ENCODE assay signal across 1 cellular context in the genomic region with DNA sequence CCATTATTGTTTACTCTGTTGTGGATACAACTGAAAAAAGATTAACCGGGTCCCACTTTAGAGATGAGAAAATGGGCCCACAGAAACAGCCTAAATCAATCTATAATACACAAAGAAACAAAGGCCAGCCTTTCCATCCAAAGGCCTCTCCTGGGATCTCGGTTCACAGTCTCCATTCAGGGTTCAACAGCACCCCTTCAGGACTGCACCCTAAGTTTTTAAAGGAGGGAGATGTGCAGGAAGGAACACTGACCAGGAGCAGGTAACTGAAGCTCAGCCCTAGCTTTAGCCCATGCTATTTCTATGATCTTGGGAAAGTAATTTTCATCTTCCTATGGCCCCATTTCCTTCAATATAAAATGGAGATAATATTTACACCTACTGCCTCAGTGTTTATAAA.
TF ChIP-seq lines count a peak whose summit lies in the region.

No MANE protein-coding gene starts in this region.

TF ChIP-seq in H1, 55 proteins besides CTCF, POLR2A, EP300 and RAD21 (continued from another document):
- TF ChIP-seq TCF12 (IDR thresholded peaks at IDR 0.05; ENCODE audit: low read depth, low read length) (no peak), CREB1 (IDR thresholded peaks at IDR 0.05) (no peak), TBP (IDR thresholded peaks at IDR 0.05; ENCODE audit: low read depth, low read length) (no peak), CBX8 (IDR thresholded peaks at IDR 0.05; ENCODE audit: borderline replicate concordance, low read depth, low read length) (no peak)
